Comparison of ENCODE assay signal across 8 cellular contexts in the genomic region with DNA sequence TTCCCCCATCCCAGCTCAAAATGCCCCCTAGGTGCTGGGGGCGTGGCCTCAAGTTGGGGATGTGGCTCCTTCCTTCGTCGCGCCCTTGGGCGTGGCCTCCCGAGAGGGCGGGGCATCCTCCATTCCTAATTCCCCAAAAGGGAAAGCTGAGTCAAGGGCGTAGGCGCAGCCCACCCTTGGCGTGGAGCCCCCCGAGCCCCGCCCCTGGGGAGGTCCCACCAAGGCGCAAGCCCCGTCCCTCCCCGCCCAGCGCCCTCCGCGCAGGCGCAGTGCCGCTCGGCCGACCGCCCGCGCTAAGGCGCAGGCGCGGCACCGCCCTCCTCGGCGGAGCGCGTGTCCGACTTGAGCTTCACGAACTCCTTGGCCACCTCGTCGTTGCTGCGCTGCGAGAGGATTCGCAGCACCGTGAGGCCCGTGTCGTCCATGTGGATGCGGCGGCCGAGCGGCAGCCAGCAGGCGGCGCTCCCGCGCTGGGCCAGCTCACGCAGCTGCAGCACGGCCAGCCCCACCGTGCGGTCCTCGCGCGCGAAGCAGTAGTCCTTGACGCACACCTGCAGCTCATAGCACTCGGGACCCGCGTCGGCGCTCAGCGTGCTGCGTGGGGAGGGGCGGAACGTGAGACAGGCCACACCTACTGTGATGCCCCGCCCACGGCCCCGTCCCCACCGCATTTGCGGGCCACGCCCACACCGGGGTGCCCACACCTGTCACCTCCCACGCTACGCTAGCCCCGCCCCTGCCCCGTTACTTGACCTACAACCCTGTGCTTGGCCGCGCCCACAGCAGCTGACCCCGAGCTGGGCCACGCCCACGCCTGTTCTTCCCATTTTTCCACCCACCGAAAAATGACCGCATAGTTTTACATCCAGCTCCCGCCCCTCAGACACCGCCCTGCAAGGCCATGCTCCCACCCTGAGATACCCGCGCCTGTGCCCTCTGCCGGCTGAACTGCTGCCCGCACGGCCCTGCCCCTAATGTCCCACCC. TPM values are rescaled to one million over a fixed set of nuclear protein-coding genes. Genes with fewer than 3 reads are reported as not detected.
DNase-seq lines count a peak whose midpoint lies in the region; ATAC-seq and TF ChIP-seq lines count a peak whose summit lies in the region.

No MANE protein-coding gene starts in this region.

- H3K36me3 Mint-ChIP-seq in naive B cell, result no peaks in the 10 kb centered on the region
- peaks cover 7% of the 10 kb centered on the region for H3K36me3 Mint-ChIP-seq in stimulated activated effector memory CD8-positive, alpha-beta T cell treated with anti-CD3 and anti-CD28 coated beads, Interleukin-12 subunit alpha, Interleukin-12 subunit beta, amount 100 ng/mL, for 72 hours

- no peaks in the 10 kb centered on the region for H3K36me3 ChIP-seq in A673 (ENCODE audit: insufficient read depth, low read length, poor library complexity, severe bottlenecking)
- H3K36me3 ChIP-seq in esophagus squamous epithelium, result no peaks in the 10 kb centered on the region

- peaks cover 14 to 34% (median 15%) of the 10 kb centered on the region in 3 donors for H3K4me1 Mint-ChIP-seq in naive B cell
- H3K4me1 Mint-ChIP-seq in stimulated activated effector memory CD8-positive, alpha-beta T cell treated with anti-CD3 and anti-CD28 coated beads, Interleukin-12 subunit alpha, Interleukin-12 subunit beta, amount 100 ng/mL, for 72 hours, result peaks cover 11% of the 10 kb centered on the region

- ATAC-seq in GM18861 (IDR thresholded peaks at IDR 0.05; ENCODE audit: unreplicated experiment), result peak; percentile 64
- peak; percentile 50 for ATAC-seq in HG03196 (IDR thresholded peaks at IDR 0.05; ENCODE audit: unreplicated experiment)
- peak; percentile 94 to 95 for ATAC-seq in naive B cell (ENCODE audit: low read depth in 2 of 2)
- peak; percentile 88 for ATAC-seq in stimulated activated effector memory CD8-positive, alpha-beta T cell treated with anti-CD3 and anti-CD28 coated beads, Interleukin-12 subunit alpha, Interleukin-12 subunit beta, amount 100 ng/mL, for 72 hours

- H3K4me1 ChIP-seq in A673 (ENCODE audit: insufficient read depth, low read length, poor library complexity, severe bottlenecking) (peaks cover 10% of the 10 kb centered on the region), esophagus squamous epithelium (peaks cover 0 to 15% (median 11%) of the 10 kb centered on the region in 3 donors)

- H3K9me3 ChIP-seq in A673 (ENCODE audit: low read depth, low read length, poor library complexity, severe bottlenecking), result no peaks in the 10 kb centered on the region
- no peaks in the 10 kb centered on the region for H3K9me3 ChIP-seq in esophagus squamous epithelium

- intact Hi-C loops in A673 (cut with micrococcal nuclease; ENCODE audit: unreplicated experiment) (loop anchor here (10.0 kb wide), 1 partner anchor 249 kb away; a partner anchor contains a TSS), esophagus squamous epithelium (cut with DNase I) (no loop called here)

- DNase-seq in A673 (ENCODE audit: low spot score), result peak; percentile 93
- peak; percentile 73 for DNase-seq in NOMO-1 treated with dmso at 0.1 percent for 144 hours (lab: John Stamatoyannopoulos, UW; ENCODE audit: unreplicated experiment)
- DNase-seq in activated T-cell treated with anti-CD3 and anti-CD28 coated beads for 24 hours (ENCODE audit: low read depth), result peak; percentile 70
- DNase-seq in esophagus squamous epithelium (lab: John Stamatoyannopoulos, UW), result peak; percentile 31
- DNase-seq in naive B cell, result peak; percentile 89
- peak; percentile 74 to 87 for DNase-seq in stimulated activated effector memory CD8-positive, alpha-beta T cell treated with anti-CD3 and anti-CD28 coated beads, Interleukin-12 subunit alpha, Interleukin-12 subunit beta, amount 100 ng/mL, for 72 hours (ENCODE audit: low spot score in 2 of 2)

- WGBS in esophagus squamous epithelium, 2 donors, result 6 to 9% methylated on average over 17 to 22 of the region's 94 CpGs

- peaks cover 20 to 45% (median 38%) of the 10 kb centered on the region in 3 donors for H3K27me3 Mint-ChIP-seq in naive B cell

- no TSS peak for BruUV-seq in A673 (replicated peaks; lab: Mats Ljungman, UMichigan)

- TF ChIP-seq POLR2A in esophagus squamous epithelium (IDR thresholded peaks at IDR 0.05), result no peak

- CTCF ChIA-PET in A673 (lab: Charles Lee), result interaction anchor here (0.5 to 1.5 kb wide), 8 partner anchors 16 to 186 kb away, joined by 3 to 10 read pairs (median 4); no protein-coding TSS in a partner anchor

- peaks cover 0 to 10% (median 0%) of the 10 kb centered on the region in 7 donors for H3K9me3 Mint-ChIP-seq in naive B cell
- no peaks in the 10 kb centered on the region for H3K9me3 Mint-ChIP-seq in stimulated activated effector memory CD8-positive, alpha-beta T cell treated with anti-CD3 and anti-CD28 coated beads, Interleukin-12 subunit alpha, Interleukin-12 subunit beta, amount 100 ng/mL, for 72 hours

- H3K27ac ChIP-seq in A673 (ENCODE audit: low read depth, low read length, poor library complexity, severe bottlenecking) (peak overlapping the region; percentile 93), esophagus squamous epithelium (peak overlapping the region in 3 of 4 donors; percentile 50 to 70 (median 56))

- no peaks in the 10 kb centered on the region for H3K27me3 ChIP-seq in A673 (replicated peaks; ENCODE audit: insufficient read depth, low read depth, low read length, poor library complexity)
- H3K27me3 ChIP-seq in esophagus squamous epithelium, result peaks cover 0 to 66% (median 0%) of the 10 kb centered on the region in 4 donors

- H3K4me3 Mint-ChIP-seq in naive B cell, result peak overlapping the region; percentile 68 to 90 (median 86)
- peak overlapping the region; percentile 77 for H3K4me3 Mint-ChIP-seq in stimulated activated effector memory CD8-positive, alpha-beta T cell treated with anti-CD3 and anti-CD28 coated beads, Interleukin-12 subunit alpha, Interleukin-12 subunit beta, amount 100 ng/mL, for 72 hours

- H3K4me3 ChIP-seq in A673 (ENCODE audit: low read depth, low read length, poor library complexity, severe bottlenecking) (peak overlapping the region; percentile 49), esophagus squamous epithelium (peak overlapping the region; percentile 5 to 63 (median 30))

- POLR2A ChIA-PET in A673 (lab: Charles Lee; ENCODE audit: low non-redundant PET), result interaction anchor here (0.6 kb wide), 1 partner anchor 174 kb away, joined by 4 read pairs; no protein-coding TSS in a partner anchor

- H3K27ac Mint-ChIP-seq in naive B cell, result peak overlapping the region; percentile 59 to 97 (median 90)
- H3K27ac Mint-ChIP-seq in stimulated activated effector memory CD8-positive, alpha-beta T cell treated with anti-CD3 and anti-CD28 coated beads, Interleukin-12 subunit alpha, Interleukin-12 subunit beta, amount 100 ng/mL, for 72 hours, result peak overlapping the region; percentile 86

- TF ChIP-seq CTCF in A673 (conservative IDR thresholded peaks at IDR 0.05; ENCODE audit: low read depth, low read length) (peak; percentile 59), esophagus squamous epithelium (IDR thresholded peaks at IDR 0.05) (peak in 5 of 6 experiments; percentile 46 to 70 (median 50))

RNA-seq across cellular contexts. Expression of a gene that starts 50.6 kb away (rescaled TPM):
- total RNA-seq in A673 (2021) (91.3 and 93.5 TPM in 2 replicates), esophagus squamous epithelium (10 to 100 TPM; 23.1 to 51.9 (median 35.6) TPM)
- polyA plus RNA-seq in naive B cell (ENCODE audit: low read depth in 6 of 6), result 10 to 100 TPM in 5 of 6 donors, 1 to 10 TPM in 1; 5.2 to 21.8 (median 15.2) TPM

Comparison
In these comparisons a context has a peak if more than half of its experiments do, and no peak if none do; other contexts are left out.
1. Peak in every context shown above with its lines: DNase-seq, ATAC-seq, H3K4me3 ChIP-seq and H3K27ac ChIP-seq.
2. DNase-seq: peak in every context shown above with its lines; median percentile 93 in A673; 89 in naive B cell; 80 in stimulated activated effector memory CD8-positive, alpha-beta T cell treated with anti-CD3 and anti-CD28 coated beads, Interleukin-12 subunit alpha, Interleukin-12 subunit beta, amount 100 ng/mL, for 72 hours; 73 in NOMO-1 treated with dmso at 0.1 percent for 144 hours; 70 in activated T-cell treated with anti-CD3 and anti-CD28 coated beads for 24 hours; 31 in esophagus squamous epithelium.